In the genomic region with DNA sequence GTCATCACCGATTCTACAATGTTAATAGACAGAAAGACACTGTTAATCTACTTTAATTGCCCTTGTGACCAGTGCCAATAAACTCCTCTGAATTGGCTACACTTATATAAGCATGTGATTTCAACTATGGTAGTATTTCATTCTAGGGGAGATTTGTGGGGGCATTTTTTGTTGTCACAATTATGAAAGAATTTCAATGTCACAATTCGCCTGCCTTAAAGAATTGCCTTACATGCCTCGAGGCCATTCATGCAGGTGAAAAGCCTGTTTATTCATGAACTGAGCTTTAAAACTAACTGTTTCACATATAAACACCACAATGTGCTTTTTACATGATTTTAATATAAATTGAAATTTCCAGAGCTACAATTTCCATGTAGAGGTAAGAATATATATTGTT, we compare ENCODE assay signal across 19 cellular contexts.
"Had no signal": no experiment of that assay in that cellular context is flagged by ENCODE, and none has a peak within 500 bp of the region (broad histone marks: within the 10 kb centered on the region; RNA-seq: fewer than 3 reads in every experiment).

No MANE protein-coding gene starts in this region.

- DNase-seq: KBM-7, MV-4-11, NCI-H1092, NCI-H1105 treated with DMSO at 0.1 percent for 48 hours, NCI-H1417 treated with DMSO at 0.1 percent for 48 hours, NCI-H146, NCI-H1694 treated with DMSO at 0.1 percent for 48 hours, NCI-H1930, NCI-H2081, NCI-H2107, NCI-H2227 treated with DMSO at 0.1 percent for 48 hours, NCI-H446, NCI-H510A, NCI-H524 treated with DMSO at 0.1 percent for 48 hours, NCI-H69, NCI-H774, Right ventricle myocardium superior, RPMI8226, SIG-M5 had no signal
